22 cellular contexts compared by ENCODE assay signal in the genomic region with DNA sequence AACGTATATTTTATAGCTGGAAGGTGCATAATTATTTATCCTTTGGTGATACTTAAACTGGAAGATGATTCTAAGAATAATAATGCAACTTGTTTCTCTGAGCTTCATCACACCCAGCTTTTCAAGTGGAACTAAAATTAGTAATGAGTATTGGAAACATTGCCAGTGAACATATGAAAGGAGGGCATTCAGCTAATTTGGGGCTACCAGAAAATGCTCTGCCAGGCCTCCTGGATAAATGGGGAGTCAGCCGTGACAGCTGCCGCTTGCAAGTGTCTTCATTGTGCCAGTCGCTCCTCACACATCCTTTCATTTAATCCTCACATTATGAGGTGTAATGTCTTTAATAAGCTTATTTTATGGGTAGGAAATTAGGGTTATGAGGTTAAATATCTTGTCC.
DNase-seq lines count a peak whose midpoint lies in the region; ATAC-seq and TF ChIP-seq lines count a peak whose summit lies in the region.
"Had no signal": no experiment of that assay in that cellular context is flagged by ENCODE, and none has a peak within 500 bp of the region (broad histone marks: within the 10 kb centered on the region; RNA-seq: fewer than 3 reads in every experiment).

No MANE protein-coding gene starts in this region.

- intact Hi-C loops in PC-9 (cut with micrococcal nuclease; ENCODE audit: unreplicated experiment), result no loop called here
- intact Hi-C loops in upper lobe of right lung (cut with DNase I), result no loop called here

- H3K4me3 ChIP-seq in PC-9 (0 out of 2 replicates have a peak overlapping the region, but pooled peaks have one; percentile 3), osteoblast (ENCODE audit: insufficient read depth, low read length) (no peak overlapping the region), upper lobe of right lung (no peak overlapping the region)
- H3K4me3 ChIP-seq: coronary artery, neural progenitor cell, thyroid gland had no signal

- no peaks in the 10 kb centered on the region for H3K79me2 ChIP-seq in PC-9 (ENCODE audit: low read depth)
- H3K79me2 ChIP-seq in osteoblast (ENCODE audit: insufficient read depth, low read length), result no peaks in the 10 kb centered on the region

- H3K27me3 ChIP-seq in PC-9 (ENCODE audit: insufficient read depth, low read depth) (no peaks in the 10 kb centered on the region), osteoblast (ENCODE audit: insufficient read depth, low read length) (no peaks in the 10 kb centered on the region), upper lobe of right lung (no peaks in the 10 kb centered on the region)
- H3K27me3 ChIP-seq: neural progenitor cell, thyroid gland had no signal

- H3K9me2 ChIP-seq in PC-9 (ENCODE audit: insufficient read depth), result no peaks in the 10 kb centered on the region

- POLR2A ChIA-PET in PC-9 (lab: Charles Lee; ENCODE audit: unreplicated experiment), result interaction anchor here (0.6 to 0.7 kb wide), 2 partner anchors 390 to 772 kb away, joined by 3 to 4 read pairs; no protein-coding TSS in a partner anchor

- ATAC-seq in upper lobe of right lung, result no peak
- ATAC-seq: stimulated activated memory B cell treated with anti-CD40 and anti-IgM and Interleukin-4, amounts not matched to agents 10 μg/mL and 1 μg/mL and 100 μg/mL, for 72 hours; WTC11 had no signal

- DNase-seq in D341Med (ENCODE audit: low spot score) (peak; percentile 51), PC-9 (no peak), epithelial cell of prostate (ENCODE audit: low read depth, low spot score) (no peak), osteoblast (ENCODE audit: insufficient read length, low spot score, missing footprints) (no peak), upper lobe of right lung (no peak)
- no peak for DNase-seq in stimulated activated CD4-positive, alpha-beta T cell treated with anti-CD3 and anti-CD28 coated beads, Interleukin-1b, Interleukin-23, amount 100 ng/mL, for 48 hours
- DNase-seq in activated CD4-positive, alpha-beta T cell treated with anti-CD3 and anti-CD28 coated beads for 1 hour, result no peak
- DNase-seq: activated CD4-positive, alpha-beta memory T cell treated with anti-CD3 and anti-CD28 coated beads, Interleukin-2, amount 10 ng/mL, durations not matched to agents 7 days and 5 days; activated naive CD4-positive, alpha-beta T cell treated with anti-CD3 and anti-CD28 coated beads for 36 hours; activated T-cell treated with anti-CD3 and anti-CD28 coated beads, Interleukin-2, amount 50 U/mL, for 24 hours; aorta; KG1; midbrain; NCI-H2081; NCI-H446; SHP77 treated with DMSO at 0.1 percent for 48 hours; T-helper 17 cell; thyroid gland had no signal

- H2AFZ ChIP-seq in PC-9 (no peak overlapping the region), osteoblast (ENCODE audit: low read length) (peak overlapping the region; percentile 26)
- H2AFZ ChIP-seq: neural progenitor cell had no signal

- peaks cover 15% of the 10 kb centered on the region; the same call in 1 of the 2 replicates for H3K9me3 ChIP-seq in PC-9 (ENCODE audit: insufficient read depth, low read depth)
- no peaks in the 10 kb centered on the region for H3K9me3 ChIP-seq in osteoblast (ENCODE audit: low read depth, low read length)
- no peaks in the 10 kb centered on the region for H3K9me3 ChIP-seq in upper lobe of right lung
- H3K9me3 ChIP-seq: thyroid gland had no signal

- H3K4me2 ChIP-seq in PC-9 (peak overlapping the region; percentile 24), osteoblast (ENCODE audit: insufficient read depth, low read length) (peak overlapping the region; percentile 40)
- H3K4me2 ChIP-seq: neural progenitor cell had no signal

- H3K4me1 ChIP-seq in PC-9 (replicated peaks; ENCODE audit: insufficient read depth) (peaks cover 45% of the 10 kb centered on the region), osteoblast (ENCODE audit: insufficient read depth, low read length) (peaks cover 27% of the 10 kb centered on the region), upper lobe of right lung (peaks cover 11% of the 10 kb centered on the region)
- H3K4me1 ChIP-seq: thyroid gland had no signal

- peaks cover 27% of the 10 kb centered on the region for H3F3A ChIP-seq in PC-9 (ENCODE audit: insufficient read depth, low read depth)

- no peaks in the 10 kb centered on the region for H4K20me1 ChIP-seq in PC-9 (ENCODE audit: insufficient read depth)
- no peaks in the 10 kb centered on the region for H4K20me1 ChIP-seq in osteoblast (ENCODE audit: insufficient read depth, low read length)

- H3K27ac ChIP-seq in PC-9, result peak overlapping the region; percentile 90
- peak overlapping the region; percentile 77 for H3K27ac ChIP-seq in epithelial cell of prostate
- peak overlapping the region; percentile 71 for H3K27ac ChIP-seq in osteoblast (ENCODE audit: low read depth, low read length)
- H3K27ac ChIP-seq in upper lobe of right lung, result no peak overlapping the region
- H3K27ac ChIP-seq: coronary artery, neural progenitor cell, thyroid gland had no signal

- TF ChIP-seq CTCF in PC-9 (conservative IDR thresholded peaks at IDR 0.05) (no peak), osteoblast (IDR thresholded peaks at IDR 0.05; ENCODE audit: extremely low read depth, low read depth, low read length) (no peak), upper lobe of right lung (IDR thresholded peaks at IDR 0.05) (no peak)

- peaks cover 7% of the 10 kb centered on the region; the same call in 1 of the 2 replicates for H3K36me3 ChIP-seq in PC-9 (ENCODE audit: low read depth)
- H3K36me3 ChIP-seq in osteoblast (ENCODE audit: insufficient read depth, low read length), result no peaks in the 10 kb centered on the region
- no peaks in the 10 kb centered on the region for H3K36me3 ChIP-seq in upper lobe of right lung
- H3K36me3 ChIP-seq: thyroid gland had no signal

- CTCF ChIA-PET in PC-9 (lab: Charles Lee), result interaction anchor here (0.6 to 0.7 kb wide), 3 partner anchors 25 to 434 kb away, joined by 3 to 7 read pairs (median 3); no protein-coding TSS in a partner anchor

- no TSS peak for BruUV-seq in PC-9 (replicated peaks; lab: Mats Ljungman, UMichigan)
